ENCODE assay signal across 9 cellular contexts in the genomic region with DNA sequence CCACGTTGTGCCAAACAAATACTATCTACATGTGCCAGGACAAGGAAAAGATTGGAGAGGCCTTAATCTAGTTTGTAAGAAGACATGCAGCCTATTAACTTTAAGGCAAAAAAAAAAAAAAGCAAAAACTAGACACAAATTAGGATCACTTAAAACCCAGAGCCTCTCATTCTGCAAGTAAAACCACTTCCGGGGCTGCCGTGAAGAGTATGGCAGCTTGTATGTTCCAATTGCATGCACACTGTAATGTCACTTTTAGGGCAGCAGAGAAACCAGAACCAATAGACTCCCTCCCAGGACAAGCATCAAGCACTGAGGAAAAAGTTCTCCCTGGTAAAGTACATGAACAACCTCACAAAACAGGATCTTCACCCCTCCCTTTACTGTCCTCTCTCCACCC.
"Had no signal": no experiment of that assay in that cellular context is flagged by ENCODE, and none has a peak within 500 bp of the region (broad histone marks: within the 10 kb centered on the region; RNA-seq: fewer than 3 reads in every experiment).

No MANE protein-coding gene starts in this region.

- H3K27ac Mint-ChIP-seq: HFFc6 had no signal

- H3K4me1 ChIP-seq: HAP-1 had no signal

- H3K27ac ChIP-seq: GM23248, KMS-11 had no signal

- H3K4me3 ChIP-seq: GM23248, HAP-1 had no signal

- H3K9me3 ChIP-seq: HAP-1 had no signal

- H3K4me3 Mint-ChIP-seq: HFFc6 had no signal

- ATAC-seq: HCT116 had no signal

- H3K4me2 ChIP-seq: KMS-11 had no signal

- DNase-seq: GM23248, GOT3, H7, HFFc6, IMR-90, KBM-7 had no signal

- H3K36me3 ChIP-seq: HAP-1 had no signal

- H3K9ac ChIP-seq: GM23248, KMS-11 had no signal

- H2AFZ ChIP-seq: GM23248 had no signal
